In genomic region chr16:89159174-89159849, GRCh38 we compare ENCODE assay signal across 1 cellular context.
TF ChIP-seq lines count a peak whose summit lies in the region.

No MANE protein-coding gene starts in this region.

TF ChIP-seq in HepG2, 621 proteins besides CTCF, POLR2A, EP300 and RAD21 (continued from another document and continues in another):
- TF ChIP-seq ETS1 (CRISPR knock-in tag; IDR thresholded peaks at IDR 0.05) (no peak), GFI1 (CRISPR knock-in tag; IDR thresholded peaks at IDR 0.05; ENCODE audit: borderline replicate concordance) (no peak), FOXK2 (IDR thresholded peaks at IDR 0.05) (no peak), ZNF772 (CRISPR knock-in tag; IDR thresholded peaks at IDR 0.05) (no peak; the same call in 1 of the 2 replicates), ZNF75D (CRISPR knock-in tag; IDR thresholded peaks at IDR 0.05; ENCODE audit: borderline replicate concordance) (no peak), ZNF362 (CRISPR knock-in tag; IDR thresholded peaks at IDR 0.05; ENCODE audit: borderline replicate concordance) (peak; percentile 68; the same call in 1 of the 2 replicates), ZNF614 (CRISPR knock-in tag; IDR thresholded peaks at IDR 0.05; ENCODE audit: borderline replicate concordance) (peak; percentile 68; the same call in 1 of the 2 replicates), HMG20A (CRISPR knock-in tag; IDR thresholded peaks at IDR 0.05; ENCODE audit: borderline replicate concordance) (peak; percentile 56; the same call in 1 of the 2 replicates), IRF2 (CRISPR knock-in tag; IDR thresholded peaks at IDR 0.05) (peak; percentile 56; the same call in 1 of the 2 replicates), ZNF883 (CRISPR knock-in tag; IDR thresholded peaks at IDR 0.05; ENCODE audit: not compliant biosample characterization) (peak; percentile 98), BHLHE40 (IDR thresholded peaks at IDR 0.05; ENCODE audit: low read length) (peak; percentile 89), ZNF232 (CRISPR knock-in tag; IDR thresholded peaks at IDR 0.05; ENCODE audit: borderline replicate concordance) (peak; percentile 86; the same call in 1 of the 2 replicates), ZNF335 (CRISPR knock-in tag; IDR thresholded peaks at IDR 0.05) (peak; percentile 68; the same call in 1 of the 2 replicates), ZNF484 (CRISPR knock-in tag; IDR thresholded peaks at IDR 0.05; ENCODE audit: borderline replicate concordance, low read depth) (0 out of 2 replicates have a peak, but pooled peaks have one; percentile 57), SRSF1 (optimal IDR thresholded peaks at IDR 0.05; ENCODE audit: low read depth, low read length) (no peak), ZNF619 (CRISPR knock-in tag; IDR thresholded peaks at IDR 0.05) (0 out of 2 replicates have a peak, but pooled peaks have one; percentile 21), FLYWCH1 (CRISPR knock-in tag; IDR thresholded peaks at IDR 0.05) (peak; percentile 94; the same call in 1 of the 2 replicates), TAF1 (CRISPR knock-in tag; IDR thresholded peaks at IDR 0.05) (no peak), NONO (IDR thresholded peaks at IDR 0.05) (no peak), NONO (CRISPR knock-in tag; conservative IDR thresholded peaks at IDR 0.05) (peak; percentile 73), ZHX1 (CRISPR knock-in tag; IDR thresholded peaks at IDR 0.05; ENCODE audit: low read depth) (peak; percentile 89; the same call in 1 of the 2 replicates), ZNF224 (CRISPR knock-in tag; IDR thresholded peaks at IDR 0.05) (no peak), GTF2F1 (IDR thresholded peaks at IDR 0.05; ENCODE audit: low read length) (no peak), ZNF567 (CRISPR knock-in tag; IDR thresholded peaks at IDR 0.05; ENCODE audit: borderline replicate concordance) (no peak), ZMYM2 (CRISPR knock-in tag; IDR thresholded peaks at IDR 0.05) (peak; percentile 87), MNT (IDR thresholded peaks at IDR 0.05) (no peak), POLR2G (IDR thresholded peaks at IDR 0.05; ENCODE audit: low read depth, low read length) (no peak), FOXJ3 (CRISPR knock-in tag; IDR thresholded peaks at IDR 0.05; ENCODE audit: borderline replicate concordance) (no peak), RFX3 (CRISPR knock-in tag; IDR thresholded peaks at IDR 0.05) (no peak), CHCHD3 (CRISPR knock-in tag; IDR thresholded peaks at IDR 0.05) (0 out of 2 replicates have a peak, but pooled peaks have one; percentile 54), ETV5 (CRISPR knock-in tag; IDR thresholded peaks at IDR 0.05; ENCODE audit: borderline replicate concordance) (peak; percentile 45; the same call in 1 of the 2 replicates), SIN3B (IDR thresholded peaks at IDR 0.05; ENCODE audit: low read length) (no peak), SP1 (IDR thresholded peaks at IDR 0.05) (no peak), SP1 (CRISPR knock-in tag; IDR thresholded peaks at IDR 0.05) (0 out of 2 replicates have a peak, but pooled peaks have one; percentile 2), BORCS8-MEF2B (CRISPR knock-in tag; IDR thresholded peaks at IDR 0.05) (peak; percentile 98), MATR3 (CRISPR knock-in tag; IDR thresholded peaks at IDR 0.05) (no peak), SNAPC2 (CRISPR knock-in tag; IDR thresholded peaks at IDR 0.05) (peak; percentile 48; the same call in 1 of the 2 replicates), ZC3H13 (CRISPR knock-in tag; IDR thresholded peaks at IDR 0.05) (no peak; the same call in 1 of the 2 replicates), ATF7 (IDR thresholded peaks at IDR 0.05) (no peak), ATF7 (CRISPR knock-in tag; IDR thresholded peaks at IDR 0.05) (peak; percentile 88; the same call in 1 of the 2 replicates), ZNF569 (CRISPR knock-in tag; IDR thresholded peaks at IDR 0.05; ENCODE audit: borderline replicate concordance) (peak; percentile 88), SMAD3 (CRISPR knock-in tag; IDR thresholded peaks at IDR 0.05) (no peak), ZNF253 (CRISPR knock-in tag; IDR thresholded peaks at IDR 0.05; ENCODE audit: borderline replicate concordance) (peak; percentile 91), FOSL1 (CRISPR knock-in tag; IDR thresholded peaks at IDR 0.05; ENCODE audit: borderline replicate concordance) (no peak), CERS6 (CRISPR knock-in tag; IDR thresholded peaks at IDR 0.05) (peak; percentile 92; the same call in 1 of the 2 replicates), ZNF431 (CRISPR knock-in tag; IDR thresholded peaks at IDR 0.05; ENCODE audit: borderline replicate concordance, low read depth) (peak; percentile 97), ZNF3 (CRISPR knock-in tag; IDR thresholded peaks at IDR 0.05) (no peak), ZNF556 (CRISPR knock-in tag; IDR thresholded peaks at IDR 0.05; ENCODE audit: borderline replicate concordance) (peak; percentile 78; the same call in 1 of the 2 replicates), NR1H2 (CRISPR knock-in tag; IDR thresholded peaks at IDR 0.05; ENCODE audit: borderline replicate concordance, low read depth) (peak; percentile 87; the same call in 1 of the 2 replicates), ZNF792 (CRISPR knock-in tag; IDR thresholded peaks at IDR 0.05) (peak; percentile 76), U2AF2 (IDR thresholded peaks at IDR 0.05; ENCODE audit: low read depth, low read length) (no peak), ZBTB8A (CRISPR knock-in tag; IDR thresholded peaks at IDR 0.05; ENCODE audit: borderline replicate concordance, low read depth) (no peak), ZNF282 (IDR thresholded peaks at IDR 0.05; ENCODE audit: partially characterized antibody) (no peak)
- TF ChIP-seq, protein P1, sequence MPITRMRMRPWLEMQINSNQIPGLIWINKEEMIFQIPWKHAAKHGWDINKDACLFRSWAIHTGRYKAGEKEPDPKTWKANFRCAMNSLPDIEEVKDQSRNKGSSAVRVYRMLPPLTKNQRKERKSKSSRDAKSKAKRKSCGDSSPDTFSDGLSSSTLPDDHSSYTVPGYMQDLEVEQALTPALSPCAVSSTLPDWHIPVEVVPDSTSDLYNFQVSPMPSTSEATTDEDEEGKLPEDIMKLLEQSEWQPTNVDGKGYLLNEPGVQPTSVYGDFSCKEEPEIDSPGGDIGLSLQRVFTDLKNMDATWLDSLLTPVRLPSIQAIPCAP (CRISPR knock-in tag; IDR thresholded peaks at IDR 0.05; ENCODE audit: low read depth), result peak; percentile 33; the same call in 1 of the 2 replicates
- TF ChIP-seq, protein P2, sequence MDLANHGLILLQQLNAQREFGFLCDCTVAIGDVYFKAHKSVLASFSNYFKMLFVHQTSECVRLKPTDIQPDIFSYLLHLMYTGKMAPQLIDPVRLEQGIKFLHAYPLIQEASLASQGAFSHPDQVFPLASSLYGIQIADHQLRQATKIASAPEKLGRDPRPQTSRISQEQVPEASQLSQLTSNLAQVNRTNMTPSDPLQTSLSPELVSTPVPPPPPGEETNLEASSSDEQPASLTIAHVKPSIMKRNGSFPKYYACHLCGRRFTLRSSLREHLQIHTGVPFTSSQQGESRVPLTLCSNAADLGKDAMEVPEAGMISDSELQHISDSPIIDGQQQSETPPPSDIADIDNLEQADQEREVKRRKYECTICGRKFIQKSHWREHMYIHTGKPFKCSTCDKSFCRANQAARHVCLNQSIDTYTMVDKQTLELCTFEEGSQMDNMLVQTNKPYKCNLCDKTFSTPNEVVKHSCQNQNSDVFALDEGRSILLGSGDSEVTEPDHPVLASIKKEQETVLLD (CRISPR knock-in tag; IDR thresholded peaks at IDR 0.05; ENCODE audit: low read depth), result no peak
- TF ChIP-seq, protein P3, sequence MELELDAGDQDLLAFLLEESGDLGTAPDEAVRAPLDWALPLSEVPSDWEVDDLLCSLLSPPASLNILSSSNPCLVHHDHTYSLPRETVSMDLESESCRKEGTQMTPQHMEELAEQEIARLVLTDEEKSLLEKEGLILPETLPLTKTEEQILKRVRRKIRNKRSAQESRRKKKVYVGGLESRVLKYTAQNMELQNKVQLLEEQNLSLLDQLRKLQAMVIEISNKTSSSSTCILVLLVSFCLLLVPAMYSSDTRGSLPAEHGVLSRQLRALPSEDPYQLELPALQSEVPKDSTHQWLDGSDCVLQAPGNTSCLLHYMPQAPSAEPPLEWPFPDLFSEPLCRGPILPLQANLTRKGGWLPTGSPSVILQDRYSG (CRISPR knock-in tag; IDR thresholded peaks at IDR 0.05), result peak; percentile 63; the same call in 1 of the 2 replicates
- TF ChIP-seq, protein P4, sequence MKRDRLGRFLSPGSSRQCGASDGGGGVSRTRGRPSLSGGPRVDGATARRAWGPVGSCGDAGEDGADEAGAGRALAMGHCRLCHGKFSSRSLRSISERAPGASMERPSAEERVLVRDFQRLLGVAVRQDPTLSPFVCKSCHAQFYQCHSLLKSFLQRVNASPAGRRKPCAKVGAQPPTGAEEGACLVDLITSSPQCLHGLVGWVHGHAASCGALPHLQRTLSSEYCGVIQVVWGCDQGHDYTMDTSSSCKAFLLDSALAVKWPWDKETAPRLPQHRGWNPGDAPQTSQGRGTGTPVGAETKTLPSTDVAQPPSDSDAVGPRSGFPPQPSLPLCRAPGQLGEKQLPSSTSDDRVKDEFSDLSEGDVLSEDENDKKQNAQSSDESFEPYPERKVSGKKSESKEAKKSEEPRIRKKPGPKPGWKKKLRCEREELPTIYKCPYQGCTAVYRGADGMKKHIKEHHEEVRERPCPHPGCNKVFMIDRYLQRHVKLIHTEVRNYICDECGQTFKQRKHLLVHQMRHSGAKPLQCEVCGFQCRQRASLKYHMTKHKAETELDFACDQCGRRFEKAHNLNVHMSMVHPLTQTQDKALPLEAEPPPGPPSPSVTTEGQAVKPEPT (CRISPR knock-in tag; IDR thresholded peaks at IDR 0.05; ENCODE audit: low read depth), result peak; percentile 89
- TF ChIP-seq, protein P5, sequence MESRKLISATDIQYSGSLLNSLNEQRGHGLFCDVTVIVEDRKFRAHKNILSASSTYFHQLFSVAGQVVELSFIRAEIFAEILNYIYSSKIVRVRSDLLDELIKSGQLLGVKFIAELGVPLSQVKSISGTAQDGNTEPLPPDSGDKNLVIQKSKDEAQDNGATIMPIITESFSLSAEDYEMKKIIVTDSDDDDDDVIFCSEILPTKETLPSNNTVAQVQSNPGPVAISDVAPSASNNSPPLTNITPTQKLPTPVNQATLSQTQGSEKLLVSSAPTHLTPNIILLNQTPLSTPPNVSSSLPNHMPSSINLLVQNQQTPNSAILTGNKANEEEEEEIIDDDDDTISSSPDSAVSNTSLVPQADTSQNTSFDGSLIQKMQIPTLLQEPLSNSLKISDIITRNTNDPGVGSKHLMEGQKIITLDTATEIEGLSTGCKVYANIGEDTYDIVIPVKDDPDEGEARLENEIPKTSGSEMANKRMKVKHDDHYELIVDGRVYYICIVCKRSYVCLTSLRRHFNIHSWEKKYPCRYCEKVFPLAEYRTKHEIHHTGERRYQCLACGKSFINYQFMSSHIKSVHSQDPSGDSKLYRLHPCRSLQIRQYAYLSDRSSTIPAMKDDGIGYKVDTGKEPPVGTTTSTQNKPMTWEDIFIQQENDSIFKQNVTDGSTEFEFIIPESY (CRISPR knock-in tag; IDR thresholded peaks at IDR 0.05), result 0 out of 2 replicates have a peak, but pooled peaks have one; percentile 25
